Comparison of ENCODE assay signal across 26 cellular contexts in genomic region chr14:67833403-67833802, GRCh38.
"Had no signal": no experiment of that assay in that cellular context is flagged by ENCODE, and none has a peak within 500 bp of the region (broad histone marks: within the 10 kb centered on the region; RNA-seq: fewer than 3 reads in every experiment).

No MANE protein-coding gene starts in this region.

- H2AFZ ChIP-seq: neural progenitor cell, parathyroid adenoma had no signal

- H3K9me3 ChIP-seq: colonic mucosa, lower lobe of right lung, right lobe of liver, suprapubic skin, transverse colon had no signal

- H3K27ac ChIP-seq: colonic mucosa, heart right ventricle, lower lobe of right lung, neural progenitor cell, parathyroid adenoma, right lobe of liver, suprapubic skin, transverse colon had no signal

- H3K36me3 ChIP-seq: colonic mucosa, lower lobe of right lung, neural progenitor cell, right lobe of liver, suprapubic skin, transverse colon had no signal

- DNase-seq: colonic mucosa; effector CD8-positive, alpha-beta T cell; foreskin melanocyte; glutamatergic neuron; heart right ventricle; hippocampal formation; kidney glomerular epithelial cell; left colon; left ventricle myocardium superior; lower lobe of right lung; mesenchymal stem cell; midbrain; naive thymus-derived CD4-positive, alpha-beta T cell; right lobe of liver; small intestine; stimulated activated CD4-positive, alpha-beta T cell treated with anti-CD3 and anti-CD28 coated beads, Interleukin-15, amount 100 ng/mL, for 24 hours; stimulated activated CD4-positive, alpha-beta T cell treated with anti-CD3 and anti-CD28 coated beads, Interleukin-2, amount 100 ng/mL, for 48 hours; stimulated activated CD8-positive, alpha-beta memory T cell treated with anti-CD3 and anti-CD28 coated beads, Interleukin-4, amount 100 ng/mL, for 48 hours; stimulated activated naive CD4-positive, alpha-beta T cell; stimulated activated naive CD8-positive, alpha-beta T cell treated with anti-CD3 and anti-CD28 coated beads, Interleukin-15, amount 100 ng/mL, for 72 hours; transverse colon had no signal

- ATAC-seq: heart right ventricle; left colon; left ventricle myocardium superior; lower lobe of right lung; naive thymus-derived CD4-positive, alpha-beta T cell; right lobe of liver; stimulated activated naive CD8-positive, alpha-beta T cell treated with anti-CD3 and anti-CD28 coated beads, Interleukin-15, amount 100 ng/mL, for 72 hours had no signal

- H3K4me2 ChIP-seq: neural progenitor cell had no signal

- H3K4me1 ChIP-seq: colonic mucosa, heart right ventricle, lower lobe of right lung, neural progenitor cell, parathyroid adenoma, right lobe of liver had no signal

- H3K4me3 ChIP-seq: colonic mucosa, heart right ventricle, lower lobe of right lung, neural progenitor cell, right lobe of liver, suprapubic skin, transverse colon had no signal

- FAIRE-seq: endothelial cell of umbilical vein, islet of Langerhans, small intestine had no signal

- H3K79me2 ChIP-seq: parathyroid adenoma had no signal

- H3K9ac ChIP-seq: neural progenitor cell, parathyroid adenoma had no signal

- H3K27me3 ChIP-seq: colonic mucosa, heart right ventricle, neural progenitor cell, right lobe of liver, suprapubic skin, transverse colon had no signal
